ENCODE assay signal across 2 cellular contexts in the genomic region with DNA sequence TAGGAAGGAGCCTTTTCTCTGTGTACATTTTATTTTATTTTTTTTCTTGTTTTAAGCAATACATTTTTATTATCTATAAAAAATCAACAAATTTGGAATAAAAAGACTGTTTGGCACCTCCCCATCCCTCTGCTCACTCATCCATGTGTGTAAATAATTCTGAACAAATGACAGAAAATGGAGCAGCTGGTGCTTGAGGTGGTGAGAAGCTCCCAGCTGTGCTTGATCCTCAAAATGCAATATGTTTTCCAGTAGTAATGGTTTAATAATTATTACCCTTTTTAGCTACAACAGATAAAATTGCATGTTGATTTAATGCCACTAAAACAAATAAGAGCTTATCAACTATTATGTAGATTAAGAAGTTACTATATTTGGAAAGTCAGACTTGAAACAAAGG.
TF ChIP-seq lines count a peak whose summit lies in the region.

No MANE protein-coding gene starts in this region.

TF ChIP-seq in SK-N-SH treated with all-trans-retinoic acid at 6 μM for 48 hours, 23 proteins besides CTCF, POLR2A, EP300 and RAD21 (continued from another document):
- no peak for TF ChIP-seq TCF4 (CRISPR knock-in tag; IDR thresholded peaks at IDR 0.05; ENCODE audit: borderline replicate concordance)
- no peak for TF ChIP-seq CSDC2 (CRISPR knock-in tag; IDR thresholded peaks at IDR 0.05)

TF ChIP-seq in GM23338, 12 proteins besides CTCF, POLR2A, EP300 and RAD21 (continued from another document):
- TF ChIP-seq, protein P1, sequence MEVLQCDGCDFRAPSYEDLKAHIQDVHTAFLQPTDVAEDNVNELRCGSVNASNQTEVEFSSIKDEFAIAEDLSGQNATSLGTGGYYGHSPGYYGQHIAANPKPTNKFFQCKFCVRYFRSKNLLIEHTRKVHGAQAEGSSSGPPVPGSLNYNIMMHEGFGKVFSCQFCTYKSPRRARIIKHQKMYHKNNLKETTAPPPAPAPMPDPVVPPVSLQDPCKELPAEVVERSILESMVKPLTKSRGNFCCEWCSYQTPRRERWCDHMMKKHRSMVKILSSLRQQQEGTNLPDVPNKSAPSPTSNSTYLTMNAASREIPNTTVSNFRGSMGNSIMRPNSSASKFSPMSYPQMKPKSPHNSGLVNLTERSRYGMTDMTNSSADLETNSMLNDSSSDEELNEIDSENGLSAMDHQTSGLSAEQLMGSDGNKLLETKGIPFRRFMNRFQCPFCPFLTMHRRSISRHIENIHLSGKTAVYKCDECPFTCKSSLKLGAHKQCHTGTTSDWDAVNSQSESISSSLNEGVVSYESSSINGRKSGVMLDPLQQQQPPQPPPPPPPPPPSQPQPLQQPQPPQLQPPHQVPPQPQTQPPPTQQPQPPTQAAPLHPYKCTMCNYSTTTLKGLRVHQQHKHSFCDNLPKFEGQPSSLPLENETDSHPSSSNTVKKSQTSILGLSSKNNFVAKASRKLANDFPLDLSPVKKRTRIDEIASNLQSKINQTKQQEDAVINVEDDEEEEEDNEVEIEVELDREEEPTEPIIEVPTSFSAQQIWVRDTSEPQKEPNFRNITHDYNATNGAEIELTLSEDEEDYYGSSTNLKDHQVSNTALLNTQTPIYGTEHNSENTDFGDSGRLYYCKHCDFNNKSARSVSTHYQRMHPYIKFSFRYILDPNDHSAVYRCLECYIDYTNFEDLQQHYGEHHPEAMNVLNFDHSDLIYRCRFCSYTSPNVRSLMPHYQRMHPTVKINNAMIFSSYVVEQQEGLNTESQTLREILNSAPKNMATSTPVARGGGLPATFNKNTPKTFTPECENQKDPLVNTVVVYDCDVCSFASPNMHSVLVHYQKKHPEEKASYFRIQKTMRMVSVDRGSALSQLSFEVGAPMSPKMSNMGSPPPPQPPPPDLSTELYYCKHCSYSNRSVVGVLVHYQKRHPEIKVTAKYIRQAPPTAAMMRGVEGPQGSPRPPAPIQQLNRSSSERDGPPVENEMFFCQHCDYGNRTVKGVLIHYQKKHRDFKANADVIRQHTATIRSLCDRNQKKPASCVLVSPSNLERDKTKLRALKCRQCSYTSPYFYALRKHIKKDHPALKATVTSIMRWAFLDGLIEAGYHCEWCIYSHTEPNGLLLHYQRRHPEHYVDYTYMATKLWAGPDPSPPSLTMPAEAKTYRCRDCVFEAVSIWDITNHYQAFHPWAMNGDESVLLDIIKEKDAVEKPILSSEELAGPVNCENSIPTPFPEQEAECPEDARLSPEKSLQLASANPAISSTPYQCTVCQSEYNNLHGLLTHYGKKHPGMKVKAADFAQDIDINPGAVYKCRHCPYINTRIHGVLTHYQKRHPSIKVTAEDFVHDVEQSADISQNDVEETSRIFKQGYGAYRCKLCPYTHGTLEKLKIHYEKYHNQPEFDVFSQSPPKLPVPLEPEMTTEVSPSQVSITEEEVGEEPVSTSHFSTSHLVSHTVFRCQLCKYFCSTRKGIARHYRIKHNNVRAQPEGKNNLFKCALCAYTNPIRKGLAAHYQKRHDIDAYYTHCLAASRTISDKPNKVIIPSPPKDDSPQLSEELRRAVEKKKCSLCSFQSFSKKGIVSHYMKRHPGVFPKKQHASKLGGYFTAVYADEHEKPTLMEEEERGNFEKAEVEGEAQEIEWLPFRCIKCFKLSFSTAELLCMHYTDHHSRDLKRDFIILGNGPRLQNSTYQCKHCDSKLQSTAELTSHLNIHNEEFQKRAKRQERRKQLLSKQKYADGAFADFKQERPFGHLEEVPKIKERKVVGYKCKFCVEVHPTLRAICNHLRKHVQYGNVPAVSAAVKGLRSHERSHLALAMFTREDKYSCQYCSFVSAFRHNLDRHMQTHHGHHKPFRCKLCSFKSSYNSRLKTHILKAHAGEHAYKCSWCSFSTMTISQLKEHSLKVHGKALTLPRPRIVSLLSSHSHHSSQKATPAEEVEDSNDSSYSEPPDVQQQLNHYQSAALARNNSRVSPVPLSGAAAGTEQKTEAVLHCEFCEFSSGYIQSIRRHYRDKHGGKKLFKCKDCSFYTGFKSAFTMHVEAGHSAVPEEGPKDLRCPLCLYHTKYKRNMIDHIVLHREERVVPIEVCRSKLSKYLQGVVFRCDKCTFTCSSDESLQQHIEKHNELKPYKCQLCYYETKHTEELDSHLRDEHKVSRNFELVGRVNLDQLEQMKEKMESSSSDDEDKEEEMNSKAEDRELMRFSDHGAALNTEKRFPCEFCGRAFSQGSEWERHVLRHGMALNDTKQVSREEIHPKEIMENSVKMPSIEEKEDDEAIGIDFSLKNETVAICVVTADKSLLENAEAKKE (CRISPR knock-in tag; IDR thresholded peaks at IDR 0.05), result no peak
- TF ChIP-seq, protein P2, sequence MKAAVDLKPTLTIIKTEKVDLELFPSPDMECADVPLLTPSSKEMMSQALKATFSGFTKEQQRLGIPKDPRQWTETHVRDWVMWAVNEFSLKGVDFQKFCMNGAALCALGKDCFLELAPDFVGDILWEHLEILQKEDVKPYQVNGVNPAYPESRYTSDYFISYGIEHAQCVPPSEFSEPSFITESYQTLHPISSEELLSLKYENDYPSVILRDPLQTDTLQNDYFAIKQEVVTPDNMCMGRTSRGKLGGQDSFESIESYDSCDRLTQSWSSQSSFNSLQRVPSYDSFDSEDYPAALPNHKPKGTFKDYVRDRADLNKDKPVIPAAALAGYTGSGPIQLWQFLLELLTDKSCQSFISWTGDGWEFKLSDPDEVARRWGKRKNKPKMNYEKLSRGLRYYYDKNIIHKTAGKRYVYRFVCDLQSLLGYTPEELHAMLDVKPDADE (IDR thresholded peaks at IDR 0.05), result no peak
